In genomic region chr7:100803398-100804161, GRCh38 we compare ENCODE assay signal across 8 cellular contexts. TPM values are rescaled to one million over a fixed set of nuclear protein-coding genes. Genes with fewer than 3 reads are reported as not detected.
DNase-seq lines count a peak whose midpoint lies in the region; ATAC-seq, FAIRE-seq and TF ChIP-seq lines count a peak whose summit lies in the region.

No MANE protein-coding gene starts in this region.

- no peak overlapping the region for H3K9ac ChIP-seq in HepG2 (ENCODE audit: insufficient read depth, low read depth, low read length)

- no peak for TF ChIP-seq RAD21 in Ishikawa (IDR thresholded peaks at IDR 0.05; ENCODE audit: low read depth)
- no peak for TF ChIP-seq RAD21 in HepG2 (CRISPR knock-in tag; IDR thresholded peaks at IDR 0.05)

- WGBS in HepG2 (ENCODE audit: low lambda C conversion rate), result 89% methylated on average over 12 of the region's 19 CpGs

- FAIRE-seq in HepG2 (lab: Jason Lieb, UNC), result no peak

- peak overlapping the region; percentile 31 for H3K27ac ChIP-seq in HepG2 (ENCODE audit: extremely low read length, insufficient read depth, low read length)
- H3K27ac ChIP-seq in substantia nigra (ENCODE audit: low read depth, low read length, poor library complexity, severe bottlenecking), result no peak overlapping the region

- no TSS peak for BruUV-seq in HepG2 (replicated peaks; lab: Mats Ljungman, UMichigan)

- H3K9me3 Mint-ChIP-seq in activated naive CD4-positive, alpha-beta T cell treated with anti-CD3 and anti-CD28 coated beads, Interleukin-2, amount 50 U/mL, for 72 hours, result no peaks in the 10 kb centered on the region

- no peak overlapping the region for H3K4me3 ChIP-seq in choroid plexus epithelial cell (ENCODE audit: low read depth, low read length)
- H3K4me3 ChIP-seq in HepG2 (replicated peaks in 1 of 3; ENCODE audit: insufficient read depth in 1 of 3, low read depth in 2 of 3, low read length in 3 of 3), result no peak overlapping the region

- TF ChIP-seq EP300 in Ishikawa (IDR thresholded peaks at IDR 0.05; ENCODE audit: borderline replicate concordance), result no peak
- TF ChIP-seq EP300 in HepG2 (IDR thresholded peaks at IDR 0.05; ENCODE audit: low read depth in 2 of 2, low read length in 2 of 2), result no peak
- no peak for TF ChIP-seq EP300 in HepG2 (CRISPR knock-in tag; IDR thresholded peaks at IDR 0.05; ENCODE audit: borderline replicate concordance)

- in situ Hi-C loops in HepG2 (cut with HindIII; ENCODE audit: extremely low pct_ligation_motif_present, low pct_unique_long_range_greater_than_20kb), result no loop called here

- CTCF ChIA-PET in HepG2 (lab: Yijun Ruan, JAX; ENCODE audit: low intra/inter-chr PET ratio, low total read pairs), result no interaction called here

- intact Hi-C loops in HepG2 (cut with micrococcal nuclease; ENCODE audit: unreplicated experiment), result no loop called here

- H3K27ac Mint-ChIP-seq in activated naive CD4-positive, alpha-beta T cell treated with anti-CD3 and anti-CD28 coated beads, Interleukin-2, amount 50 U/mL, for 72 hours, result peak overlapping the region in 1 of 2 donors; percentile 48

- no peaks in the 10 kb centered on the region for H3K79me2 ChIP-seq in HepG2 (ENCODE audit: insufficient read depth, low read length)

- no peaks in the 10 kb centered on the region for H3K27me3 ChIP-seq in HepG2 (ENCODE audit: control insufficient read depth in 1 of 2, insufficient read depth in 2 of 2, low read length in 2 of 2)

- TF ChIP-seq CTCF in choroid plexus epithelial cell (conservative IDR thresholded peaks at IDR 0.05; ENCODE audit: low read depth, low read length) (no peak), HepG2 (CRISPR knock-in tag; IDR thresholded peaks at IDR 0.05) (no peak)

- H3K36me3 Mint-ChIP-seq in activated naive CD4-positive, alpha-beta T cell treated with anti-CD3 and anti-CD28 coated beads, Interleukin-2, amount 50 U/mL, for 72 hours, result no peaks in the 10 kb centered on the region

- POLR2A ChIA-PET in HepG2 (lab: Yijun Ruan, JAX), result interaction anchor here (0.7 to 4.2 kb wide), 9 partner anchors 12 to 98 kb away, joined by 3 to 69 read pairs (median 4); partner anchors contain the start of genes EPHB4, POP7, SLC12A9 and SRRT

- peaks cover 66% of the 10 kb centered on the region for H3K4me1 ChIP-seq in HepG2 (ENCODE audit: insufficient read depth, low read length)

- no peak overlapping the region for H3K4me2 ChIP-seq in HepG2 (ENCODE audit: low read depth, low read length)

- ATAC-seq in activated naive CD4-positive, alpha-beta T cell treated with anti-CD3 and anti-CD28 coated beads, Interleukin-2, amount 50 U/mL, for 72 hours, result peak; percentile 61 to 80
- ATAC-seq in GM21786 (IDR thresholded peaks at IDR 0.05; ENCODE audit: unreplicated experiment) (peak; percentile 96), HepG2 (no peak)

- no peak for TF ChIP-seq POLR2A in HepG2 (IDR thresholded peaks at IDR 0.05; ENCODE audit: insufficient read depth in 1 of 2, low read depth in 2 of 2, low read length in 2 of 2)

- no peaks in the 10 kb centered on the region; the same call in 1 of the 2 replicates for H4K20me1 ChIP-seq in HepG2 (ENCODE audit: insufficient read depth, low read length)

- DNase-seq in activated naive CD4-positive, alpha-beta T cell treated with anti-CD3 and anti-CD28 coated beads, Interleukin-2, amount 50 U/mL, for 72 hours (ENCODE audit: low spot score in 2 of 2), result no peak
- no peak for DNase-seq in activated naive CD4-positive, alpha-beta T cell treated with anti-CD3 and anti-CD28 coated beads, Interleukin-2, amount 50 U/mL, for 16 hours
- peak; percentile 94 for DNase-seq in RPMI7951 (ENCODE audit: low read depth)
- DNase-seq in choroid plexus epithelial cell (ENCODE audit: low read depth), result peak; percentile 89
- DNase-seq in HepG2 (ENCODE audit: low spot score), result peak; percentile 17
- peak in 46 of 49 donors; percentile 9 to 82 (median 52) for DNase-seq in substantia nigra (lab: John Stamatoyannopoulos, UW)

- H3K9me3 ChIP-seq in HepG2 (ENCODE audit: low read length), result no peaks in the 10 kb centered on the region

- H3K36me3 ChIP-seq in HepG2 (replicated peaks in 1 of 2; ENCODE audit: control insufficient read depth in 1 of 2, insufficient read depth in 2 of 2, low read length in 2 of 2), result peaks cover 14 to 56% of the 10 kb centered on the region in 2 experiments

- no peak overlapping the region for H2AFZ ChIP-seq in HepG2 (ENCODE audit: low read length)

TF ChIP-seq in Ishikawa, 13 proteins besides CTCF, POLR2A, EP300 and RAD21:
- no peak for TF ChIP-seq EGR1 (IDR thresholded peaks at IDR 0.05)
- 0 out of 2 replicates have a peak, but pooled peaks have one; percentile 32 for TF ChIP-seq CREB1 (IDR thresholded peaks at IDR 0.05; ENCODE audit: low read depth)

TF ChIP-seq in HepG2, 621 proteins besides CTCF, POLR2A, EP300 and RAD21 (continues in another document):
- TF ChIP-seq ZNF773 (CRISPR knock-in tag; IDR thresholded peaks at IDR 0.05; ENCODE audit: borderline replicate concordance) (no peak), CREB1 (IDR thresholded peaks at IDR 0.05) (no peak), CREB1 (CRISPR knock-in tag; IDR thresholded peaks at IDR 0.05) (peak; percentile 29; the same call in 1 of the 2 replicates), ZNF567 (CRISPR knock-in tag; IDR thresholded peaks at IDR 0.05; ENCODE audit: borderline replicate concordance) (no peak), ZNF782 (CRISPR knock-in tag; IDR thresholded peaks at IDR 0.05; ENCODE audit: borderline replicate concordance) (no peak), ZNF253 (CRISPR knock-in tag; IDR thresholded peaks at IDR 0.05; ENCODE audit: borderline replicate concordance) (no peak)

RNA-seq across cellular contexts. Expression of gene EPHB4, which starts 23.7 kb away (rescaled TPM):
- total RNA-seq in activated naive CD4-positive, alpha-beta T cell treated with anti-CD3 and anti-CD28 coated beads, Interleukin-2, amount 50 U/mL, for 72 hours, result 10 to 100 TPM in 1 of 2 donors, 1 to 10 TPM in 1; 3.7 to 11.1 TPM
- total RNA-seq in RPMI7951 (2014; rRNA removed; shearing (Covaris generic)), result 24.6 and 27.0 TPM in 2 replicates
- total RNA-seq in HepG2 (2016; rRNA removed; fragmentation: Illumina TruSeq; extraction: Trizol), result 43.7 and 69.6 TPM in 2 replicates
- 115 and 125 TPM in 2 replicates for total RNA-seq in HepG2 (2016; cell fraction: cytosol; rRNA removed; fragmentation: Illumina TruSeq; extraction: Trizol; ENCODE audit: low read depth)
- total RNA-seq in HepG2 (2016; cell fraction: insoluble cytoplasmic fraction; rRNA removed; fragmentation: Illumina TruSeq; extraction: Trizol), result 33.6 and 74.6 TPM in 2 replicates
- 93.1 and 103 TPM in 2 replicates for total RNA-seq in HepG2 (2016; cell fraction: membrane; rRNA removed; fragmentation: Illumina TruSeq; extraction: Trizol)
- total RNA-seq in HepG2 (2016; cell fraction: nucleus; rRNA removed; fragmentation: Illumina TruSeq; extraction: Trizol), result 48.0 and 55.0 TPM in 2 replicates
- polyA plus RNA-seq in HepG2 (2011; rRNA removed), result 61.4 and 68.6 TPM in 2 replicates
- 64.7 and 70.1 TPM in 2 replicates for polyA plus RNA-seq in HepG2 (2011; cell fraction: cytosol; rRNA removed)
- 67.4 and 70.1 TPM in 2 replicates for polyA plus RNA-seq in HepG2 (2011; cell fraction: nucleus; rRNA removed)
- polyA plus RNA-seq in HepG2 (2012), result 41.3 and 63.8 TPM in 2 replicates
- 21.4 and 23.9 TPM in 2 replicates for polyA plus RNA-seq in HepG2 (2016; cell fraction: cytosol; fragmentation: Illumina TruSeq; extraction: Trizol; ENCODE audit: low read depth)
- 33.0 and 43.1 TPM in 2 replicates for polyA plus RNA-seq in HepG2 (2016; cell fraction: insoluble cytoplasmic fraction; fragmentation: Illumina TruSeq; extraction: Trizol; ENCODE audit: low read depth)
- 52.7 and 65.5 TPM in 2 replicates for polyA plus RNA-seq in HepG2 (2016; cell fraction: membrane; fragmentation: Illumina TruSeq; extraction: Trizol; ENCODE audit: low read depth)
- 79.2 and 79.8 TPM in 2 replicates for polyA plus RNA-seq in HepG2 (2016; cell fraction: nucleus; fragmentation: Illumina TruSeq; extraction: Trizol; ENCODE audit: insufficient read depth, low read depth)
- polyA minus RNA-seq in HepG2 (2011; rRNA and poly(A)+ RNA removed; ENCODE audit: low replicate concordance), result 43.5 and 157 TPM in 2 replicates
- polyA minus RNA-seq in HepG2 (2011; cell fraction: cytosol; rRNA and poly(A)+ RNA removed), result 51.4 and 51.7 TPM in 2 replicates
- 43.1 and 44.5 TPM in 2 replicates for polyA minus RNA-seq in HepG2 (2011; cell fraction: nucleus; rRNA and poly(A)+ RNA removed)

RNA-seq across cellular contexts. Expression of gene SLC12A9, which starts 48.9 kb away (rescaled TPM):
- total RNA-seq in activated naive CD4-positive, alpha-beta T cell treated with anti-CD3 and anti-CD28 coated beads, Interleukin-2, amount 50 U/mL, for 72 hours, result 10 to 100 TPM; 16.7 to 27.7 TPM
- 9.4 and 9.6 TPM in 2 replicates for total RNA-seq in RPMI7951 (2014; rRNA removed; shearing (Covaris generic))
- 5.4 and 16.6 TPM in 2 replicates for total RNA-seq in HepG2 (2016; rRNA removed; fragmentation: Illumina TruSeq; extraction: Trizol)
- total RNA-seq in HepG2 (2016; cell fraction: cytosol; rRNA removed; fragmentation: Illumina TruSeq; extraction: Trizol; ENCODE audit: low read depth), result 4.7 and 5.6 TPM in 2 replicates
- total RNA-seq in HepG2 (2016; cell fraction: insoluble cytoplasmic fraction; rRNA removed; fragmentation: Illumina TruSeq; extraction: Trizol), result 5.6 and 18.2 TPM in 2 replicates
- 7.9 and 9.1 TPM in 2 replicates for total RNA-seq in HepG2 (2016; cell fraction: membrane; rRNA removed; fragmentation: Illumina TruSeq; extraction: Trizol)
- 14.7 and 18.3 TPM in 2 replicates for total RNA-seq in HepG2 (2016; cell fraction: nucleus; rRNA removed; fragmentation: Illumina TruSeq; extraction: Trizol)
- 8.7 and 13.9 TPM in 2 replicates for polyA plus RNA-seq in HepG2 (2011; rRNA removed)
- 6.6 and 7.9 TPM in 2 replicates for polyA plus RNA-seq in HepG2 (2011; cell fraction: cytosol; rRNA removed)
- polyA plus RNA-seq in HepG2 (2011; cell fraction: nucleus; rRNA removed), result 25.6 and 27.8 TPM in 2 replicates
- polyA plus RNA-seq in HepG2 (2012), result 6.2 and 8.0 TPM in 2 replicates
- 1.6 and 2.0 TPM in 2 replicates for polyA plus RNA-seq in HepG2 (2016; cell fraction: cytosol; fragmentation: Illumina TruSeq; extraction: Trizol; ENCODE audit: low read depth)
- polyA plus RNA-seq in HepG2 (2016; cell fraction: insoluble cytoplasmic fraction; fragmentation: Illumina TruSeq; extraction: Trizol; ENCODE audit: low read depth), result 4.7 and 6.3 TPM in 2 replicates
- polyA plus RNA-seq in HepG2 (2016; cell fraction: membrane; fragmentation: Illumina TruSeq; extraction: Trizol; ENCODE audit: low read depth), result 4.0 and 4.6 TPM in 2 replicates
- polyA plus RNA-seq in HepG2 (2016; cell fraction: nucleus; fragmentation: Illumina TruSeq; extraction: Trizol; ENCODE audit: insufficient read depth, low read depth), result 31.8 and 35.4 TPM in 2 replicates
- 12.3 and 25.2 TPM in 2 replicates for polyA minus RNA-seq in HepG2 (2011; rRNA and poly(A)+ RNA removed; ENCODE audit: low replicate concordance)
- 3.1 and 5.7 TPM in 2 replicates for polyA minus RNA-seq in HepG2 (2011; cell fraction: cytosol; rRNA and poly(A)+ RNA removed)
- polyA minus RNA-seq in HepG2 (2011; cell fraction: nucleus; rRNA and poly(A)+ RNA removed), result 4.0 and 6.5 TPM in 2 replicates

Comparison
In these comparisons a context has a peak if more than half of its experiments do, and no peak if none do; other contexts are left out.
1. DNase-seq: peak in RPMI7951 (single experiment), choroid plexus epithelial cell (single experiment), HepG2 (single experiment) and substantia nigra (46 of 49); none in activated naive CD4-positive, alpha-beta T cell treated with anti-CD3 and anti-CD28 coated beads, Interleukin-2, amount 50 U/mL, for 72 hours (0 of 2) and activated naive CD4-positive, alpha-beta T cell treated with anti-CD3 and anti-CD28 coated beads, Interleukin-2, amount 50 U/mL, for 16 hours (single experiment).